Comparison of ENCODE assay signal across 22 cellular contexts in genomic region chr17:68231536-68231935, GRCh38.
"Had no signal": no experiment of that assay in that cellular context is flagged by ENCODE, and none has a peak within 500 bp of the region (broad histone marks: within the 10 kb centered on the region; RNA-seq: fewer than 3 reads in every experiment).

No MANE protein-coding gene starts in this region.

- ATAC-seq: heart right ventricle; left cardiac atrium; lower lobe of right lung; naive thymus-derived CD4-positive, alpha-beta T cell; right cardiac atrium; upper lobe of right lung had no signal

- H3K27me3 ChIP-seq: colonic mucosa, heart right ventricle, tibial artery, upper lobe of right lung, vagina had no signal

- H3K4me3 Mint-ChIP-seq: endodermal cell; naive thymus-derived CD4-positive, alpha-beta T cell; neural crest cell; stimulated activated naive CD8-positive, alpha-beta T cell treated with anti-CD3 and anti-CD28 coated beads, Interleukin-15, Interleukin-2, amounts not matched to agents 100 ng/mL and 50 ng/mL, for 24 hours had no signal

- H3K4me3 ChIP-seq: colonic mucosa, heart right ventricle, left ventricle myocardium inferior, lower lobe of right lung, tibial artery, upper lobe of right lung, vagina had no signal

- H3K27ac Mint-ChIP-seq: endodermal cell had no signal

- H3K9me3 Mint-ChIP-seq: endodermal cell; naive thymus-derived CD4-positive, alpha-beta T cell; neural crest cell; stimulated activated naive CD8-positive, alpha-beta T cell treated with anti-CD3 and anti-CD28 coated beads, Interleukin-15, Interleukin-2, amounts not matched to agents 100 ng/mL and 50 ng/mL, for 24 hours had no signal

- H3K36me3 ChIP-seq: colonic mucosa, left ventricle myocardium inferior, lower lobe of right lung, tibial artery, upper lobe of right lung, vagina had no signal

- H3K4me1 Mint-ChIP-seq: endodermal cell, neural crest cell had no signal

- H3K27me3 Mint-ChIP-seq: naive thymus-derived CD4-positive, alpha-beta T cell; stimulated activated naive CD8-positive, alpha-beta T cell treated with anti-CD3 and anti-CD28 coated beads, Interleukin-15, Interleukin-2, amounts not matched to agents 100 ng/mL and 50 ng/mL, for 24 hours had no signal

- FAIRE-seq: endothelial cell of umbilical vein, frontal cortex, keratinocyte, small intestine had no signal

- DNase-seq: colonic mucosa; dermis blood vessel endothelial cell; effector CD4-positive, alpha-beta T cell; endodermal cell; heart right ventricle; left cardiac atrium; left ventricle myocardium inferior; lower lobe of right lung; mesenchymal stem cell; naive thymus-derived CD4-positive, alpha-beta T cell; posterior cingulate gyrus; right cardiac atrium; small intestine; stimulated activated CD4-positive, alpha-beta T cell treated with anti-CD3 and anti-CD28 coated beads, Interleukin-12 subunit alpha, Interleukin-12 subunit beta, amount 100 ng/mL, for 4 hours; tibial artery; upper lobe of right lung had no signal

- H3K4me1 ChIP-seq: colonic mucosa, lower lobe of right lung, tibial artery had no signal

- H3K27ac ChIP-seq: colonic mucosa, heart right ventricle, left ventricle myocardium inferior, lower lobe of right lung, tibial artery, upper lobe of right lung, vagina had no signal

- H3K9me3 ChIP-seq: colonic mucosa, heart right ventricle, left ventricle myocardium inferior, lower lobe of right lung, tibial artery, upper lobe of right lung, vagina had no signal
